ENCODE assay signal across 1 cellular context in genomic region chr6:20740727-20741126, GRCh38.
TF ChIP-seq lines count a peak whose summit lies in the region.

No MANE protein-coding gene starts in this region.

TF ChIP-seq in HepG2, 621 proteins besides CTCF, POLR2A, EP300 and RAD21 (continued from another document):
- TF ChIP-seq ZXDC (CRISPR knock-in tag; IDR thresholded peaks at IDR 0.05) (no peak), FOXC1 (CRISPR knock-in tag; IDR thresholded peaks at IDR 0.05; ENCODE audit: borderline replicate concordance) (no peak), YEATS2 (CRISPR knock-in tag; IDR thresholded peaks at IDR 0.05; ENCODE audit: borderline replicate concordance) (no peak), PREB (CRISPR knock-in tag; IDR thresholded peaks at IDR 0.05) (no peak), MATR3 (CRISPR knock-in tag; IDR thresholded peaks at IDR 0.05) (no peak), ZSCAN25 (CRISPR knock-in tag; IDR thresholded peaks at IDR 0.05) (no peak), ZNF558 (CRISPR knock-in tag; IDR thresholded peaks at IDR 0.05; ENCODE audit: borderline replicate concordance) (no peak), ZNF646 (CRISPR knock-in tag; IDR thresholded peaks at IDR 0.05) (no peak), SMAD1 (CRISPR knock-in tag; IDR thresholded peaks at IDR 0.05; ENCODE audit: borderline replicate concordance, low read depth) (no peak), IKZF4 (CRISPR knock-in tag; IDR thresholded peaks at IDR 0.05; ENCODE audit: borderline replicate concordance, low read depth, not compliant biosample characterization) (no peak), ZNF275 (CRISPR knock-in tag; IDR thresholded peaks at IDR 0.05; ENCODE audit: borderline replicate concordance) (no peak), ARID5B (CRISPR knock-in tag; IDR thresholded peaks at IDR 0.05) (peak; percentile 31; the same call in 1 of the 2 replicates), HOMEZ (CRISPR knock-in tag; IDR thresholded peaks at IDR 0.05; ENCODE audit: low read depth) (0 out of 2 replicates have a peak, but pooled peaks have one; percentile 34)
